Comparison of ENCODE assay signal across 8 cellular contexts in the genomic region with DNA sequence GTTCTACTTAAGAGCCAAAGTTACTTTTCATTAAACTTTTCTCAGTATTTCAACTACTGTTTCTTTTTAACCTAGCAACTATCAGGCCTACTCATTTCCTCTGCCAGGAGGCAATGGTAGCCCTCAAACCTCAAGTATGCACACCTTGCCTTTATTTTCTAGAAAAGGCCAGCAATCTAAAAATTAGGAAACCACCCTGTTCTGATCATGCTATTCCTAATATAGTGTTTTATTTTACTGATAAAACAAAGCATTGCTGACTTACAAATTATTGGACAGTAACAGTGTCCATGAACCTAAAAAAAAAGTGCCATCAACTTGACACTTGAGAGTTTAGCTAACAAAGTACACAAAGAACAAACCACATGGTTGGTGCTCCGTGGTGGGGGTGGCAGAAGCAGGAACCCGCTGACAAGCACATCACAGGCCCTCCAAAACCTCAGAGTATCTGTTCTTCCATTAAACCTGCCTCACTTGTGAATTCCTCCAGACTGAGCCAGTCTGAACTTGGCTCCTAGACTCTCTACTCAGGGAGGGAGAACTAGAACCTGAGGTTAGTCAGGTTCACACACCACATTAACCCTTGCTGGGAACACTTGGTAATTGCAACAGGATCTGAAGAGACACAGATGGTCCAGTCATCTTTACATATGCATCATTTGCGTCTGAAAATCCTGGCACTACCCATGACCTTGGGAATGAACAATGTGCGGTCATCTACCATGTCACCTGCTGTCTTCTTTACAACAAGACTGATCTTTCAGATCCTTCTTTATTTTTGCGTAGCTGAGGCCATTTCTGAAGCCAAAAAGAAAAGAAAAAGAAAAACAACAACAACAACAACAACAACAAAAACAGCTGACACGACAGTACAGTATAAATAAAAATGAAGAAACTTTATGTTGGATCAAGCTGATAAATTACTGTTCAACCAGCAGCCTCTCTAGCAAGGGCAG. TPM values are rescaled to one million over a fixed set of nuclear protein-coding genes. Genes with fewer than 3 reads are reported as not detected.
A peak's percentile ranks its signal among the peaks of the same experiment; 100 is the strongest.
DNase-seq lines count a peak whose midpoint lies in the region; ATAC-seq and TF ChIP-seq lines count a peak whose summit lies in the region.

No MANE protein-coding gene starts in this region.

- CTCF ChIA-PET in PC-9 (lab: Charles Lee), result no interaction called here

- H4K20me1 ChIP-seq in PC-9 (ENCODE audit: insufficient read depth), result no peaks in the 10 kb centered on the region

- no peak overlapping the region for H3K4me3 ChIP-seq in ACC112 (ENCODE audit: low read depth, low read length)
- H3K4me3 ChIP-seq in PC-9, result peak overlapping the region; percentile 21; the same call in 1 of the 2 replicates

- peaks cover 26% of the 10 kb centered on the region for H3F3A ChIP-seq in PC-9 (ENCODE audit: insufficient read depth, low read depth)

- H3K4me2 ChIP-seq in PC-9, result peak overlapping the region; percentile 68

- no peaks in the 10 kb centered on the region for H3K36me3 ChIP-seq in ACC112 (ENCODE audit: insufficient read depth, low read length)
- no peaks in the 10 kb centered on the region for H3K36me3 ChIP-seq in PC-9 (ENCODE audit: low read depth)

- H3K27me3 Mint-ChIP-seq in activated naive CD8-positive, alpha-beta T cell, result no peaks in the 10 kb centered on the region
- H3K27me3 Mint-ChIP-seq in mesothelial cell of epicardium (ENCODE audit: low read depth), result no peaks in the 10 kb centered on the region

- H3K9me2 ChIP-seq in PC-9 (ENCODE audit: insufficient read depth), result no peaks in the 10 kb centered on the region

- POLR2A ChIA-PET in PC-9 (lab: Charles Lee; ENCODE audit: unreplicated experiment), result interaction anchor here (0.5 to 0.7 kb wide), 3 partner anchors 23 to 178 kb away, joined by 3 to 6 read pairs (median 3); no protein-coding TSS in a partner anchor

- ATAC-seq in GM21423 (IDR thresholded peaks at IDR 0.05; ENCODE audit: unreplicated experiment) (peak; percentile 24), GM21360 (IDR thresholded peaks at IDR 0.05; ENCODE audit: unreplicated experiment) (no peak)

- peak overlapping the region; percentile 80 for H3K4me3 Mint-ChIP-seq in activated naive CD8-positive, alpha-beta T cell
- H3K4me3 Mint-ChIP-seq in mesothelial cell of epicardium, result no peak overlapping the region

- H3K27ac Mint-ChIP-seq in activated naive CD8-positive, alpha-beta T cell, result peak overlapping the region; percentile 98
- peak overlapping the region; percentile 80 for H3K27ac Mint-ChIP-seq in mesothelial cell of epicardium

- peaks cover 2% of the 10 kb centered on the region for H3K36me3 Mint-ChIP-seq in activated naive CD8-positive, alpha-beta T cell
- peaks cover 6% of the 10 kb centered on the region for H3K36me3 Mint-ChIP-seq in mesothelial cell of epicardium

- peak; percentile 34 to 55 for DNase-seq in PC-9
- DNase-seq in mesothelial cell of epicardium (ENCODE audit: low spot score in 2 of 2, unreplicated experiment in 2 of 2), result no peak
- DNase-seq in posterior cingulate gyrus, result no peak
- DNase-seq in AG08396 (ENCODE audit: low spot score), result no peak

- peak overlapping the region; percentile 94 for H3K27ac ChIP-seq in ACC112 (ENCODE audit: low read depth, low read length)
- H3K27ac ChIP-seq in PC-9, result peak overlapping the region; percentile 78

- H3K27me3 ChIP-seq in ACC112 (ENCODE audit: insufficient read depth, low read length), result no peaks in the 10 kb centered on the region
- H3K27me3 ChIP-seq in PC-9 (ENCODE audit: insufficient read depth, low read depth), result no peaks in the 10 kb centered on the region

- H2AFZ ChIP-seq in ACC112 (ENCODE audit: low read length, unreplicated experiment) (no peak overlapping the region), PC-9 (no peak overlapping the region)

- H3K9me3 ChIP-seq in PC-9 (ENCODE audit: insufficient read depth, low read depth), result no peaks in the 10 kb centered on the region

- intact Hi-C loops in PC-9 (cut with micrococcal nuclease; ENCODE audit: unreplicated experiment), result loop anchor here (2.0 to 10.0 kb wide), 5 partner anchors 58 to 385 kb away; partner anchors contain the start of gene BMI1
- intact Hi-C loops in posterior cingulate gyrus (cut with DNase I), result no loop called here

- H3K9me3 Mint-ChIP-seq in activated naive CD8-positive, alpha-beta T cell (ENCODE audit: low read depth), result no peaks in the 10 kb centered on the region
- H3K9me3 Mint-ChIP-seq in mesothelial cell of epicardium, result peaks cover 5% of the 10 kb centered on the region

- H3K4me1 ChIP-seq in ACC112 (ENCODE audit: control insufficient read depth, insufficient read depth, low read length, unreplicated experiment) (peaks cover 27% of the 10 kb centered on the region), PC-9 (replicated peaks; ENCODE audit: insufficient read depth) (peaks cover 49% of the 10 kb centered on the region)

- TF ChIP-seq CTCF in PC-9 (conservative IDR thresholded peaks at IDR 0.05) (no peak), mesothelial cell of epicardium (IDR thresholded peaks at IDR 0.05; ENCODE audit: unreplicated experiment) (no peak)

- peaks cover 89% of the 10 kb centered on the region for H3K4me1 Mint-ChIP-seq in activated naive CD8-positive, alpha-beta T cell (ENCODE audit: low read depth)
- peaks cover 32% of the 10 kb centered on the region for H3K4me1 Mint-ChIP-seq in mesothelial cell of epicardium

- H3K79me2 ChIP-seq in ACC112 (ENCODE audit: control insufficient read depth, insufficient read depth, low read length, unreplicated experiment) (peaks cover 49% of the 10 kb centered on the region), PC-9 (ENCODE audit: low read depth) (peaks cover 38% of the 10 kb centered on the region)

- TSS peak; percentile 10 for BruUV-seq in PC-9 (replicated peaks; lab: Mats Ljungman, UMichigan)

RNA-seq across cellular contexts. Expression of gene PIP4K2A, which starts 31.9 kb away (rescaled TPM):
- total RNA-seq in PC-9 (2021) (16.1 and 21.4 TPM in 2 replicates), mesothelial cell of epicardium (33.6 to 37.6 TPM (median 34.9 TPM) in 3 replicates)

Comparison
In these comparisons a context has a peak if more than half of its experiments do, and no peak if none do; other contexts are left out.
1. DNase-seq: peak in PC-9 (2 of 2); none in mesothelial cell of epicardium (0 of 2), posterior cingulate gyrus (0 of 10) and AG08396 (single experiment).